Comparison of ENCODE assay signal across 3 cellular contexts in genomic region chr10:109191823-109192222, GRCh38.
"Had no signal": no experiment of that assay in that cellular context is flagged by ENCODE, and none has a peak within 500 bp of the region (broad histone marks: within the 10 kb centered on the region; RNA-seq: fewer than 3 reads in every experiment).

No MANE protein-coding gene starts in this region.

- ATAC-seq: GM12878 had no signal

- H3K4me3 ChIP-seq: GM12878 had no signal

- DNase-seq: GDM1, GF-D8 had no signal
